Comparison of ENCODE assay signal across 18 cellular contexts in genomic region chr6:138719011-138719635, GRCh38. TPM values are rescaled to one million over a fixed set of nuclear protein-coding genes. Genes with fewer than 3 reads are reported as not detected.
DNase-seq lines count a peak whose midpoint lies in the region; ATAC-seq and TF ChIP-seq lines count a peak whose summit lies in the region.
"Had no signal": no experiment of that assay in that cellular context is flagged by ENCODE, and none has a peak within 500 bp of the region (broad histone marks: within the 10 kb centered on the region; RNA-seq: fewer than 3 reads in every experiment).

No MANE protein-coding gene starts in this region.

- H3K4me3 ChIP-seq in mammary epithelial cell (replicated peaks in 1 of 3; ENCODE audit: insufficient read depth in 1 of 3, low read depth in 2 of 3, low read length in 3 of 3) (no peak overlapping the region), choroid plexus epithelial cell (ENCODE audit: low read depth, low read length) (no peak overlapping the region), transverse colon (no peak overlapping the region)
- H3K4me3 ChIP-seq: A549, coronary artery had no signal

- H3K4me2 ChIP-seq in mammary epithelial cell (ENCODE audit: insufficient read depth, low read depth, low read length): no peak overlapping the region
- H3K4me2 ChIP-seq: A549 had no signal

- H3K9me3 Mint-ChIP-seq in MCF 10A (ENCODE audit: unreplicated experiment): peaks cover 1% of the 10 kb centered on the region

- no peaks in the 10 kb centered on the region for H3K27me3 Mint-ChIP-seq in MCF 10A (ENCODE audit: insufficient read depth, unreplicated experiment)

- CTCF ChIA-PET in MCF 10A (lab: Yijun Ruan, JAX): no interaction called here
- CTCF ChIA-PET in mammary epithelial cell (lab: Charles Lee; ENCODE audit: low non-redundant PET): no interaction called here

- POLR2A ChIA-PET in MCF 10A (lab: Yijun Ruan, JAX): interaction anchor here (0.6 kb wide), 1 partner anchor 44 kb away, joined by 3 read pairs; no protein-coding TSS in a partner anchor

- H3K4me1 ChIP-seq in mammary epithelial cell (ENCODE audit: insufficient read depth, low read length): peaks cover 10% of the 10 kb centered on the region
- H3K4me1 ChIP-seq in transverse colon: peaks cover 0 to 7% (median 0%) of the 10 kb centered on the region in 4 donors

- 91% methylated on average over 3 of the region's 3 CpGs for WGBS in mammary epithelial cell (ENCODE audit: low coverage, missing lambda C conversion rate)
- 52 to 56% methylated on average over 2 to 3 of the region's 3 CpGs for WGBS in transverse colon (ENCODE audit: low coverage in 1 of 2), 2 donors

- peak; percentile 17 for DNase-seq in MCF 10A (ENCODE audit: unreplicated experiment)
- no peak for DNase-seq in mammary epithelial cell
- peak; percentile 80 for DNase-seq in choroid plexus epithelial cell (ENCODE audit: low read depth)
- DNase-seq in left lobe of liver (ENCODE audit: low spot score): no peak
- DNase-seq in transverse colon: no peak
- no peak for DNase-seq in NCI-H2227 treated with DMSO at 0.1 percent for 48 hours (lab: John Stamatoyannopoulos, UW)
- DNase-seq in stimulated activated naive CD8-positive, alpha-beta T cell treated with anti-CD3 and anti-CD28 coated beads, Interleukin-15, Interleukin-2, amounts not matched to agents 100 U/mL and 50 U/mL, for 24 hours: no peak
- DNase-seq: activated CD4-positive, alpha-beta memory T cell treated with anti-CD3 and anti-CD28 coated beads for 36 hours; activated naive CD4-positive, alpha-beta T cell treated with anti-CD3 and anti-CD28 coated beads, Interleukin-2, amount 10 ng/mL, durations not matched to agents 7 days and 5 days; H9; KG1; NCI-H2081 treated with DMSO at 0.1 percent for 48 hours; PC-3; retina; T-helper 2 cell had no signal

- in situ Hi-C loops in mammary epithelial cell (cut with MboI; ENCODE audit: low sequenced_read_pairs in 2 of 2) (no loop called here), transverse colon (cut with MboI; ENCODE audit: low pct_ligation_motif_present in 1 of 4, low pct_unique_long_range_greater_than_20kb in 1 of 4, low sequenced_read_pairs in 3 of 4) (no loop called here)

- no peak overlapping the region for H3K27ac ChIP-seq in mammary epithelial cell (ENCODE audit: insufficient read depth, low read depth, low read length)
- peak overlapping the region; percentile 21 to 62 (median 46) for H3K27ac ChIP-seq in transverse colon
- H3K27ac ChIP-seq: A549 had no signal

- H3K9ac ChIP-seq in mammary epithelial cell (ENCODE audit: insufficient read depth, low read length): no peak overlapping the region

- H3K36me3 ChIP-seq in mammary epithelial cell (ENCODE audit: insufficient read depth, low read length) (peaks cover 3% of the 10 kb centered on the region), transverse colon (no peaks in the 10 kb centered on the region)

- H3K9me3 ChIP-seq in mammary epithelial cell (replicated peaks; ENCODE audit: insufficient read depth, low read length) (no peaks in the 10 kb centered on the region), transverse colon (peaks cover 4% of the 10 kb centered on the region in 2 donors)
- H3K9me3 ChIP-seq: A549 had no signal

- dilution Hi-C loops in mammary epithelial cell (cut with HindIII; ENCODE audit: low sequenced_read_pairs): no loop called here

- TF ChIP-seq CTCF in MCF 10A (IDR thresholded peaks at IDR 0.05; ENCODE audit: unreplicated experiment) (no peak), mammary epithelial cell (conservative IDR thresholded peaks at IDR 0.05 in 1 of 2, IDR thresholded peaks at IDR 0.05 in 1 of 2; ENCODE audit: extremely low read depth in 1 of 2, insufficient read depth in 1 of 2, low read depth in 1 of 2, low read length in 2 of 2) (no peak), choroid plexus epithelial cell (conservative IDR thresholded peaks at IDR 0.05; ENCODE audit: low read depth, low read length) (no peak), transverse colon (IDR thresholded peaks at IDR 0.05) (no peak)

- no peak for TF ChIP-seq POLR2A in transverse colon (IDR thresholded peaks at IDR 0.05)

- ATAC-seq in left lobe of liver (peak; percentile 28), GM18520 (IDR thresholded peaks at IDR 0.05; ENCODE audit: unreplicated experiment) (no peak)
- ATAC-seq in stimulated activated naive CD8-positive, alpha-beta T cell treated with anti-CD3 and anti-CD28 coated beads, Interleukin-15, Interleukin-2, amounts not matched to agents 100 U/mL and 50 U/mL, for 24 hours: no peak
- ATAC-seq: A549, PC-3 had no signal

- no peak overlapping the region for H2AFZ ChIP-seq in mammary epithelial cell (ENCODE audit: low read depth, low read length)

- no peak for TF ChIP-seq EP300 in transverse colon (IDR thresholded peaks at IDR 0.05; ENCODE audit: low read depth)

- H3K27me3 ChIP-seq in mammary epithelial cell (ENCODE audit: insufficient read depth, low read length): no peaks in the 10 kb centered on the region
- H3K27me3 ChIP-seq in transverse colon: no peaks in the 10 kb centered on the region

- intact Hi-C loops in MCF 10A (cut with micrococcal nuclease): no loop called here
- intact Hi-C loops in mammary epithelial cell (cut with micrococcal nuclease): no loop called here
- intact Hi-C loops in transverse colon (cut with DNase I; ENCODE audit: low total_unique reads): no loop called here

- no peak overlapping the region for H3K4me3 Mint-ChIP-seq in MCF 10A (ENCODE audit: unreplicated experiment)
- H3K4me3 Mint-ChIP-seq: activated CD4-positive, alpha-beta memory T cell treated with anti-CD3 and anti-CD28 coated beads for 36 hours; activated naive CD4-positive, alpha-beta T cell treated with anti-CD3 and anti-CD28 coated beads, Interleukin-2, amount 10 ng/mL, durations not matched to agents 7 days and 5 days; H9 had no signal

- no peaks in the 10 kb centered on the region for H3K36me3 Mint-ChIP-seq in MCF 10A (ENCODE audit: insufficient read depth, unreplicated experiment)
- H3K36me3 Mint-ChIP-seq: activated naive CD4-positive, alpha-beta T cell treated with anti-CD3 and anti-CD28 coated beads, Interleukin-2, amount 10 ng/mL, durations not matched to agents 7 days and 5 days had no signal

- BruUV-seq in MCF 10A (replicated peaks; lab: Mats Ljungman, UMichigan) (no TSS peak), mammary epithelial cell (replicated peaks; lab: Mats Ljungman, UMichigan) (no TSS peak)

- no peaks in the 10 kb centered on the region for H3K4me1 Mint-ChIP-seq in MCF 10A (ENCODE audit: insufficient read depth, unreplicated experiment)
- H3K4me1 Mint-ChIP-seq: activated naive CD4-positive, alpha-beta T cell treated with anti-CD3 and anti-CD28 coated beads, Interleukin-2, amount 10 ng/mL, durations not matched to agents 7 days and 5 days had no signal

- no peaks in the 10 kb centered on the region for H3K79me2 ChIP-seq in mammary epithelial cell (ENCODE audit: insufficient read depth, low read length)

- no peaks in the 10 kb centered on the region for H4K20me1 ChIP-seq in mammary epithelial cell (ENCODE audit: insufficient read depth, low read length)

- no peak overlapping the region for H3K27ac Mint-ChIP-seq in MCF 10A (ENCODE audit: low read depth, unreplicated experiment)
- H3K27ac Mint-ChIP-seq: activated CD4-positive, alpha-beta memory T cell treated with anti-CD3 and anti-CD28 coated beads for 36 hours; activated naive CD4-positive, alpha-beta T cell treated with anti-CD3 and anti-CD28 coated beads, Interleukin-2, amount 10 ng/mL, durations not matched to agents 7 days and 5 days; H9 had no signal

RNA-seq across cellular contexts. Expression of gene CCDC28A, which starts 54.4 kb away (rescaled TPM):
- 14.8 and 15.8 TPM in 2 replicates for total RNA-seq in MCF 10A (2022)
- 10 to 100 TPM in 1 of 2 donors, 1 to 10 TPM in 1; 7.3 to 10.3 TPM for total RNA-seq in mammary epithelial cell
- polyA plus RNA-seq in mammary epithelial cell: 6.4 TPM
- polyA minus RNA-seq in mammary epithelial cell: 1.2 TPM
- 16.5 TPM for total RNA-seq in left lobe of liver
- 10 to 100 TPM; 12.0 to 31.4 (median 19.6) TPM for total RNA-seq in transverse colon

Comparison
In these comparisons a context has a peak if more than half of its experiments do, and no peak if none do; other contexts are left out.
1. DNase-seq: peak in MCF 10A (single experiment) and choroid plexus epithelial cell (single experiment); none in mammary epithelial cell (single experiment), left lobe of liver (single experiment), transverse colon (single experiment), NCI-H2227 treated with DMSO at 0.1 percent for 48 hours (single experiment) and stimulated activated naive CD8-positive, alpha-beta T cell treated with anti-CD3 and anti-CD28 coated beads, Interleukin-15, Interleukin-2, amounts not matched to agents 100 U/mL and 50 U/mL, for 24 hours (single experiment).